ENCODE assay signal across 8 cellular contexts in the genomic region with DNA sequence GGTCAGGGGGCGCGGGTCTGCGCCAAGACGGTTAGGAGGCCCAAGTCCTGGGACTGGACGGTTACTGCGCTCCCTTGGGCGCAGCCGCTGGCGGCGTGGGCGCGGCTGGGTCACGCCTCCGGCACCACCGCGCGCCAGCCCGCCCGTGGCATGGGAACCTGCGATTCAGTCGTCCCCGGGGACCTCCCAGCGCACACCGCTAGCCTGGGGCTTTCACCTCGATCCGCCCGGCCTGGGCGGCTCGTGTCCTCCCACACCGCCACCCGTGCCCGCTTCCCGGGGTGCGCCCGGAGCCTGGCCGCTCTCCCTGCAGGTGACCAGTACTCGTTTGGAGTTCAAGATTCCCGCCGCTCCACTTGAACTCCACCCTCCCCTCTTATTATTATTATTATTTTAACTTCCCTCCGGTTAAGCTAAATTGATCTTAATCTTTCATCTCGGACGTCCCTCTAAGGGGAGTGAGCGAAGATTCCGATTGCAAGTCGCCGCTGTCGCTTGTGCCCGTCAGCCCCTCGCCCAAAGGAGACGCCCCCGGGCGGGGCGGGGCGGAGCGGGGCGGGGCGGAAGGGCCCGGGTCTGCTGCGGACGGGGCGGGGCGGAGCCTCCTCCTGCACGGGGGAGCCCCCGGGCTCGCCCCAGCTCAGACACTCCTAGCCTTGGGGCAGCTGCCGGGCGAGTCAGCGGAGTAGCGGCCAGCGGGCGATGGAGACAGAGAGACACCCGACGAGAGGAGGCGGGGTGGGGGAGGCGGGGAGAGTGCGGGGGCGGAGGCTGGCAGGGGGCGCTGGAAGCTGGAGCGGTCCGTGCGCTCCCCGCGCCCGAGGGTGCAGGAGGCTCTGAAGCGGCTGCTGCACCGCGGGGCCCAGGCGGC. TPM values are rescaled to one million over a fixed set of nuclear protein-coding genes. Genes with fewer than 3 reads are reported as not detected.
DNase-seq lines count a peak whose midpoint lies in the region; ATAC-seq, FAIRE-seq and TF ChIP-seq lines count a peak whose summit lies in the region.

A gene with protein sequence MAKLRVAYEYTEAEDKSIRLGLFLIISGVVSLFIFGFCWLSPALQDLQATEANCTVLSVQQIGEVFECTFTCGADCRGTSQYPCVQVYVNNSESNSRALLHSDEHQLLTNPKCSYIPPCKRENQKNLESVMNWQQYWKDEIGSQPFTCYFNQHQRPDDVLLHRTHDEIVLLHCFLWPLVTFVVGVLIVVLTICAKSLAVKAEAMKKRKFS (plus strand): TSS at position 643 of the 871 bp plus-strand sequence. CDS start 445 bp downstream, outside the sequence.

- no peak for TF ChIP-seq EP300 in H1 (IDR thresholded peaks at IDR 0.05; ENCODE audit: borderline replicate concordance in 1 of 2, low read depth in 2 of 2, low read length in 2 of 2)

- H3K9me3 ChIP-seq in H1 (ENCODE audit: insufficient read depth in 2 of 2, low read depth in 1 of 2, low read length in 1 of 2) (no peaks in the 10 kb centered on the region), mucosa of descending colon (no peaks in the 10 kb centered on the region)

- WGBS in H1 (ENCODE audit: extremely low coverage in 1 of 2, insufficient coverage in 1 of 2, insufficient read length in 1 of 2, insufficient replicate concordance in 2 of 2, low coverage in 1 of 2, low lambda C conversion rate in 2 of 2, missing lambda C conversion rate in 1 of 2), 2 experiments: 1% methylated on average over 41 of the region's 88 CpGs; no CpG with 5 or more reads in 1 of the 2 experiments

- H2AK5ac ChIP-seq in H1 (ENCODE audit: low read depth, low read length): no peak within 1 kb of the TSS

- H3K36me3 ChIP-seq in H1 (ENCODE audit: control insufficient read depth in 2 of 4, insufficient read depth in 4 of 4, low read length in 3 of 4): no peaks in the 10 kb centered on the region
- no peaks in the 10 kb centered on the region for H3K36me3 ChIP-seq in mucosa of descending colon (ENCODE audit: low read depth)

- FAIRE-seq in GM19239 (lab: Jason Lieb, UNC) (no peak), H1 (lab: Jason Lieb, UNC) (no peak)

- H3K79me2 ChIP-seq in H1 (ENCODE audit: control insufficient read depth in 1 of 2, insufficient read depth in 2 of 2, low read length in 2 of 2): peaks cover 0 to 21% of the 10 kb centered on the region in 2 experiments; a peak in 2 of 4 replicates

- no peak within 1 kb of the TSS for H3K23ac ChIP-seq in H1 (ENCODE audit: insufficient read length)

- H4K8ac ChIP-seq in H1 (ENCODE audit: extremely low read depth, insufficient read depth, low read length): peak within 1 kb of the TSS; percentile 94

- ATAC-seq in HG03354 (IDR thresholded peaks at IDR 0.05; ENCODE audit: poor library complexity, severe bottlenecking, unreplicated experiment) (peak; percentile 83), mucosa of descending colon (peak; percentile 88)

- H4K20me1 ChIP-seq in H1 (replicated peaks in 1 of 2; ENCODE audit: control insufficient read depth in 1 of 2, insufficient read depth in 2 of 2, low read length in 2 of 2): no peaks in the 10 kb centered on the region

- H3K9ac ChIP-seq in H1 (replicated peaks in 1 of 4; ENCODE audit: extremely low read depth in 1 of 4, low read depth in 3 of 4, low read length in 3 of 4): peak within 1 kb of the TSS; percentile 53 to 80 (median 66)

- H4K91ac ChIP-seq in H1 (replicated peaks; ENCODE audit: insufficient read length, low read length): peak within 1 kb of the TSS; percentile 58

- TF ChIP-seq RAD21 in H1 (IDR thresholded peaks at IDR 0.05 in 1 of 2, conservative IDR thresholded peaks at IDR 0.05 in 1 of 2; ENCODE audit: low read depth in 2 of 2, low read length in 2 of 2): no peak

- H3K4me2 ChIP-seq in H1 (ENCODE audit: insufficient read depth in 1 of 2, low read depth in 2 of 2, low read length in 2 of 2): peak within 1 kb of the TSS; percentile 97

- H3K23me2 ChIP-seq in H1 (ENCODE audit: low read depth, low read length): peaks cover 16% of the 10 kb centered on the region

- H3K18ac ChIP-seq in H1 (ENCODE audit: extremely low read depth, low read length): peak within 1 kb of the TSS; percentile 63

- intact Hi-C loops in mucosa of descending colon (cut with DNase I, micrococcal nuclease): loop anchor here in 1 of 2 donors (10.0 kb wide), 1 partner anchor 121 kb away; the partner anchor contains the start of gene CNOT2

- TF ChIP-seq CTCF in AG10803 (conservative IDR thresholded peaks at IDR 0.05; ENCODE audit: low read length): no peak
- no peak for TF ChIP-seq CTCF in H1 (IDR thresholded peaks at IDR 0.05; ENCODE audit: control extremely low read depth in 1 of 3, insufficient read depth in 1 of 3, low read depth in 1 of 3, low read length in 3 of 3)
- no peak for TF ChIP-seq CTCF in mucosa of descending colon (IDR thresholded peaks at IDR 0.05)

- peaks cover 0 to 7% (median 0%) of the 10 kb centered on the region in 4 experiments; a peak in 2 of 7 replicates for H3K27me3 ChIP-seq in H1 (replicated peaks in 1 of 4; ENCODE audit: control insufficient read depth in 3 of 4, extremely low read depth in 1 of 4, insufficient read depth in 3 of 4, low read length in 3 of 4)

- peak; percentile 46 to 47; a peak in 2 of 3 replicates for TF ChIP-seq POLR2A in H1 (IDR thresholded peaks at IDR 0.05; ENCODE audit: control extremely low read depth in 1 of 2, low read depth in 2 of 2, low read length in 2 of 2)

- peak within 1 kb of the TSS; percentile 60 for H2BK12ac ChIP-seq in H1 (ENCODE audit: low read depth, low read length)

- peak within 1 kb of the TSS; percentile 45 for H4K5ac ChIP-seq in H1 (ENCODE audit: insufficient read length, low read depth, low read length)

- POLR2A ChIA-PET in H1 (lab: Charles Lee; ENCODE audit: partially characterized antibody): interaction anchor here (0.6 to 2.6 kb wide), 7 partner anchors 10 to 469 kb away, joined by 3 to 11 read pairs (median 4); no protein-coding TSS in a partner anchor

- peak within 1 kb of the TSS; percentile 89 for H2AFZ ChIP-seq in H1 (ENCODE audit: low read length)

- H3K4me1 ChIP-seq in H1 (replicated peaks in 1 of 4; ENCODE audit: control insufficient read depth in 3 of 4, insufficient read depth in 4 of 4, low read length in 3 of 4) (peaks cover 0 to 7% (median 2%) of the 10 kb centered on the region in 4 experiments; a peak in 4 of 7 replicates), mucosa of descending colon (ENCODE audit: low read depth) (peaks cover 14% of the 10 kb centered on the region)

- no peak within 1 kb of the TSS for H2BK120ac ChIP-seq in H1 (replicated peaks; ENCODE audit: low read depth, low read length)

- no peak within 1 kb of the TSS for H3K27ac ChIP-seq in H1 (ENCODE audit: low read depth, low read length)

- H2BK20ac ChIP-seq in H1 (ENCODE audit: low read length): 0 out of 2 replicates have a peak within 1 kb of the TSS, but pooled peaks have one; percentile 51

- DNase-seq in AG10803 (ENCODE audit: low read depth): peak; percentile 11
- DNase-seq in GM19239 (ENCODE audit: insufficient read length, low spot score): peak; percentile 80
- DNase-seq in NCI-H526 treated with DMSO at 0.1 percent for 48 hours (lab: John Stamatoyannopoulos, UW): peak; percentile 73
- DNase-seq in activated CD8-positive, alpha-beta memory T cell treated with anti-CD3 and anti-CD28 coated beads for 4 hours (ENCODE audit: low read depth in 2 of 2): peak; percentile 38 to 45
- peak; percentile 75 to 93 for DNase-seq in H1 (ENCODE audit: low read depth in 1 of 2, low spot score in 2 of 2)
- peak; percentile 61 to 81 (median 73) for DNase-seq in mucosa of descending colon
- peak; percentile 82 for DNase-seq in stimulated activated CD8-positive, alpha-beta memory T cell treated with anti-CD3 and anti-CD28 coated beads, Interleukin-4, amount 100 ng/mL, for 48 hours

- H3K79me1 ChIP-seq in H1 (ENCODE audit: low read depth, low read length): 0 out of 2 replicates have a peak, but pooled peaks cover 2% of the 10 kb centered on the region

- H3K4me3 ChIP-seq in AG10803 (ENCODE audit: low read length): peak within 1 kb of the TSS; percentile 64
- H3K4me3 ChIP-seq in H1 (ENCODE audit: extremely low read depth in 1 of 4, insufficient read depth in 2 of 4, low read depth in 3 of 4, low read length in 4 of 4): peak within 1 kb of the TSS; percentile 64 to 100 (median 92)
- peak within 1 kb of the TSS; percentile 33 for H3K4me3 ChIP-seq in mucosa of descending colon

- peak within 1 kb of the TSS; percentile 58; the same call in 1 of the 2 replicates for H2BK5ac ChIP-seq in H1 (ENCODE audit: low read depth, low read length)

- CTCF ChIA-PET in H1 (lab: Charles Lee; ENCODE audit: partially characterized antibody): interaction anchor here (1.1 kb wide), 1 partner anchor 486 kb away, joined by 3 read pairs; no protein-coding TSS in a partner anchor

- peak within 1 kb of the TSS; percentile 17 for H3K56ac ChIP-seq in H1 (replicated peaks; ENCODE audit: insufficient read length, low read depth, low read length)

- no peak within 1 kb of the TSS for H3K14ac ChIP-seq in H1 (ENCODE audit: insufficient read length)

- 0 out of 2 replicates have a peak within 1 kb of the TSS, but pooled peaks have one; percentile 50 for H2BK15ac ChIP-seq in H1 (ENCODE audit: low read length)

- H3K4ac ChIP-seq in H1 (replicated peaks; ENCODE audit: insufficient read length, low read depth, low read length): peak within 1 kb of the TSS; percentile 27

TF ChIP-seq in H1, 55 proteins besides CTCF, POLR2A, EP300 and RAD21 (continues in another document):
- TF ChIP-seq SP4 (IDR thresholded peaks at IDR 0.05; ENCODE audit: low read length) (0 out of 2 replicates have a peak, but pooled peaks have one; percentile 44), TAF7 (optimal IDR thresholded peaks at IDR 0.05; ENCODE audit: borderline replicate concordance, low read depth, low read length) (peak; percentile 67), TAF1 (IDR thresholded peaks at IDR 0.05; ENCODE audit: low read depth, low read length) (peak; percentile 61; the same call in 1 of the 2 replicates), JUN (IDR thresholded peaks at IDR 0.05; ENCODE audit: low read depth, low read length) (no peak), PHF8 (conservative IDR thresholded peaks at IDR 0.05; ENCODE audit: low read depth, low read length) (0 out of 2 replicates have a peak, but pooled peaks have one; percentile 39)

RNA-seq across cellular contexts. Expression of the gene that starts here (rescaled TPM):
- 12.7 and 16.0 TPM in 2 replicates for total RNA-seq in H1 (2021; fragmentation: NEBNext Ultra II Directional; extraction: Animal tissue kit (Norgen Biotek cat#: 25700))
- polyA plus RNA-seq in H1 (2011; rRNA removed): 10.0 and 10.9 TPM in 2 replicates
- polyA plus RNA-seq in H1 (2011; cell fraction: cytosol; rRNA removed): 11.1 TPM
- polyA plus RNA-seq in H1 (2011; cell fraction: nucleus; rRNA removed): 7.1 TPM
- 8.4 to 10.0 TPM (median 9.3 TPM) in 4 replicates for polyA plus RNA-seq in H1 (2012, experiment 1 of 2)
- polyA plus RNA-seq in H1 (2012, experiment 2 of 2): 5.1 TPM
- polyA plus RNA-seq in H1 (2013, experiment 1 of 2): 15.0 TPM
- polyA plus RNA-seq in H1 (2013, experiment 2 of 2): 15.6 TPM
- 11.4 and 11.8 TPM in 2 replicates for polyA minus RNA-seq in H1 (2011; rRNA and poly(A)+ RNA removed)
- polyA minus RNA-seq in H1 (2011; cell fraction: cytosol; rRNA and poly(A)+ RNA removed): 8.1 TPM
- polyA minus RNA-seq in H1 (2011; cell fraction: nucleus; rRNA and poly(A)+ RNA removed): 9.3 TPM
- 1 to 10 TPM in 2 of 3 donors, under 1 TPM in 1; 0.52 to 7.4 (median 1.0) TPM for total RNA-seq in mucosa of descending colon

Comparison
In these comparisons a context has a peak if more than half of its experiments do, and no peak if none do; other contexts are left out.
1. DNase-seq: peak in every context shown above with its lines; median percentile 84 in H1; 82 in stimulated activated CD8-positive, alpha-beta memory T cell treated with anti-CD3 and anti-CD28 coated beads, Interleukin-4, amount 100 ng/mL, for 48 hours; 80 in GM19239; 73 in NCI-H526 treated with DMSO at 0.1 percent for 48 hours; 73 in mucosa of descending colon; 42 in activated CD8-positive, alpha-beta memory T cell treated with anti-CD3 and anti-CD28 coated beads for 4 hours; 11 in AG10803.
2. H3K4me3 ChIP-seq: peak in every context shown above with its lines; median percentile 92 in H1; 64 in AG10803; 33 in mucosa of descending colon.